8 cellular contexts compared by ENCODE assay signal in genomic region chr3:115092220-115092791, GRCh38. TPM values are rescaled to one million over a fixed set of nuclear protein-coding genes. Genes with fewer than 3 reads are reported as not detected.
A peak's percentile ranks its signal among the peaks of the same experiment; 100 is the strongest.
DNase-seq lines count a peak whose midpoint lies in the region; ATAC-seq and TF ChIP-seq lines count a peak whose summit lies in the region.

No MANE protein-coding gene starts in this region.

- H3K36me3 ChIP-seq in KMS-11 (ENCODE audit: insufficient read depth) (no peaks in the 10 kb centered on the region), adrenal gland (replicated peaks in 1 of 2) (no peaks in the 10 kb centered on the region), heart left ventricle (no peaks in the 10 kb centered on the region)

- WGBS in adrenal gland, 4 donors = 12 to 14% (median 14%) methylated on average over 4 of the region's 4 CpGs
- 6 to 13% (median 9%) methylated on average over 4 of the region's 4 CpGs for WGBS in heart left ventricle, 4 donors

- H2AFZ ChIP-seq in KMS-11 (ENCODE audit: low read depth) = no peak overlapping the region

- H3K27ac ChIP-seq in KMS-11 (no peak overlapping the region), adrenal gland (peak overlapping the region in 2 of 5 donors; percentile 23 to 41), heart left ventricle (peak overlapping the region in 5 of 12 donors; percentile 5 to 41 (median 16))

- no peak overlapping the region for H3K4me2 ChIP-seq in KMS-11

- TF ChIP-seq POLR2A in adrenal gland (IDR thresholded peaks at IDR 0.05) (no peak), heart left ventricle (IDR thresholded peaks at IDR 0.05) (no peak)

- H3K4me1 ChIP-seq in KMS-11 (ENCODE audit: low read depth, poor library complexity, severe bottlenecking) (no peaks in the 10 kb centered on the region), adrenal gland (replicated peaks in 1 of 2) (peaks cover 0 to 60% of the 10 kb centered on the region in 2 donors), heart left ventricle (peaks cover 0 to 65% (median 20%) of the 10 kb centered on the region in 12 donors)

- TF ChIP-seq CTCF in KMS-11 (conservative IDR thresholded peaks at IDR 0.05; ENCODE audit: low read depth, low read length) = peak; percentile 88
- peak; percentile 54 to 83 (median 78) for TF ChIP-seq CTCF in adrenal gland (IDR thresholded peaks at IDR 0.05)
- peak; percentile 50 to 82 (median 68) for TF ChIP-seq CTCF in heart left ventricle (IDR thresholded peaks at IDR 0.05)

- intact Hi-C loops in adrenal gland (cut with DNase I) = loop anchor here in 1 of 2 donors (10.0 kb wide), 1 partner anchor 72 kb away; no protein-coding TSS in a partner anchor
- intact Hi-C loops in heart left ventricle (cut with DNase I) = loop anchor here in 9 of 10 donors (2.0 to 10.0 kb wide), 13 partner anchors 48 to 725 kb away; no protein-coding TSS in a partner anchor

- ATAC-seq in GM21447 (IDR thresholded peaks at IDR 0.05; ENCODE audit: unreplicated experiment) = peak; percentile 79
- peak; percentile 95 to 98 (median 98) for ATAC-seq in heart left ventricle
- no peak for ATAC-seq in GM21737 (IDR thresholded peaks at IDR 0.05; ENCODE audit: unreplicated experiment)

- H4K20me1 ChIP-seq in KMS-11 (ENCODE audit: insufficient read depth) = no peaks in the 10 kb centered on the region

- no peaks in the 10 kb centered on the region for H3K79me2 ChIP-seq in KMS-11 (ENCODE audit: insufficient read depth, low read depth)

- DNase-seq in DMS53 (lab: John Stamatoyannopoulos, UW) = peak; percentile 84
- DNase-seq in SHP77 (lab: John Stamatoyannopoulos, UW) = peak; percentile 70 to 76
- DNase-seq in adrenal gland = peak; percentile 66 to 89 (median 79)
- peak; percentile 50 to 79 (median 70) for DNase-seq in heart left ventricle
- peak; percentile 90 for DNase-seq in putamen (ENCODE audit: low spot score)

- H3K27me3 ChIP-seq in KMS-11 (ENCODE audit: insufficient read depth, low read depth) = no peaks in the 10 kb centered on the region
- H3K27me3 ChIP-seq in adrenal gland = no peaks in the 10 kb centered on the region
- H3K27me3 ChIP-seq in heart left ventricle = no peaks in the 10 kb centered on the region

- H3K4me3 ChIP-seq in KMS-11 (IDR thresholded peaks at IDR 0.05; ENCODE audit: insufficient read depth, low read depth, low read length) = no peak overlapping the region
- no peak overlapping the region for H3K4me3 ChIP-seq in adrenal gland
- no peak overlapping the region for H3K4me3 ChIP-seq in heart left ventricle

- H3K9ac ChIP-seq in KMS-11 = no peak overlapping the region

- H3K9me3 ChIP-seq in adrenal gland (replicated peaks in 1 of 3) (peaks cover 0 to 4% (median 0%) of the 10 kb centered on the region in 3 donors), heart left ventricle (no peaks in the 10 kb centered on the region)

RNA-seq across cellular contexts. Expression of gene ZBTB20, which starts 54.8 kb away (rescaled TPM):
- 100 to 1,000 TPM in 7 of 8 donors, 10 to 100 TPM in 1; 72.0 to 167 (median 119) TPM for total RNA-seq in adrenal gland
- polyA plus RNA-seq in adrenal gland = 10 to 100 TPM in 1 of 3 donors, 1 to 10 TPM in 2; 2.8 to 22.8 (median 3.6) TPM
- 100 to 1,000 TPM in 2 of 9 donors, 10 to 100 TPM in 7; 43.1 to 109 (median 96.9) TPM for total RNA-seq in heart left ventricle
- 1 to 10 TPM; 6.2 to 6.5 TPM for polyA plus RNA-seq in heart left ventricle
